31 cellular contexts compared by ENCODE assay signal in the genomic region with DNA sequence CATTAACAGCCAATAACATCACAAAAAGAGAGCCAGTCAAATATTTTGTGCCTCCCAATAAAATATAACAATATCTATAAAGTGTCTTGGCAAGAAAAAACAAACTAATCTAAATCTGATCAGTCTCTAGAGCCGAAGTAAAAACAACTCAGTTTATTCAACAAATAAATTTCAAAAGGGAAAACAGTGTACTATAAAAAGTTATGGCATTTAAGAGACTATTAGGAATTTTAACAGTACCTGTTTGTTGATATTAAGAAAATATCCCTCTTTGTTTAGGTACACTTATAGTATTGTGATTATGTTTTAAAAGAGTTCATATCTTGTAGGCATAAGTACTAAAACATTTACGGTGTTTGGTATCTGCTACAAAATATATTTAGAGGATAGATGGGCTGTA. TPM values are rescaled to one million over a fixed set of nuclear protein-coding genes. Genes with fewer than 3 reads are reported as not detected.
"Had no signal": no experiment of that assay in that cellular context is flagged by ENCODE, and none has a peak within 500 bp of the region (broad histone marks: within the 10 kb centered on the region; RNA-seq: fewer than 3 reads in every experiment).

No MANE protein-coding gene starts in this region.

- H3K4me1 ChIP-seq: esophagus muscularis mucosa, foreskin keratinocyte, gastrocnemius medialis, heart left ventricle had no signal

- DNase-seq: activated CD4-positive, alpha-beta T cell treated with anti-CD3 and anti-CD28 coated beads for 1 hour; activated CD4-positive, alpha-beta T cell treated with anti-CD3 and anti-CD28 coated beads for 48 hours; activated CD4-positive, alpha-beta T cell treated with anti-CD3 and anti-CD28 coated beads, Interleukin-2, amount 50 U/mL, for 1 hour; activated CD4-positive, alpha-beta T cell treated with anti-CD3 and anti-CD28 coated beads, Interleukin-2, amount 50 U/mL, for 48 hours; activated CD8-positive, alpha-beta memory T cell treated with anti-CD3 and anti-CD28 coated beads for 24 hours; activated CD8-positive, alpha-beta T cell treated with anti-CD3 and anti-CD28 coated beads for 36 hours; activated effector memory CD4-positive, alpha-beta T cell treated with Interleukin-2 at 50 U/mL for 16 hours; activated gamma-delta T cell treated with Interleukin-2 at 50 U/mL for 16 hours; activated naive CD4-positive, alpha-beta T cell treated with anti-CD3 and anti-CD28 coated beads, Interleukin-2, amount 50 U/mL, for 16 hours; activated naive CD4-positive, alpha-beta T cell treated with Interleukin-2 at 50 U/mL for 16 hours; activated T-cell treated with anti-CD3 and anti-CD28 coated beads, Interleukin-2, amount 50 U/mL, for 4 hours; amniotic stem cell; anterior cingulate cortex; brain microvascular endothelial cell; cortex of kidney; dermis blood vessel endothelial cell; effector CD4-positive, alpha-beta T cell; effector memory CD8-positive, alpha-beta T cell; erythroblast; foreskin keratinocyte; gastrocnemius medialis; glutamatergic neuron; heart left ventricle; T-helper 1 cell; T-helper 17 cell; T1000 had no signal

- H3K27me3 ChIP-seq: brain microvascular endothelial cell, esophagus muscularis mucosa, foreskin keratinocyte, gastrocnemius medialis, heart left ventricle had no signal

- H3K9me3 ChIP-seq: esophagus muscularis mucosa, gastrocnemius medialis, heart left ventricle had no signal

- FAIRE-seq: astrocyte, bronchial epithelial cell had no signal

- H3K27ac ChIP-seq: brain microvascular endothelial cell, esophagus muscularis mucosa, foreskin keratinocyte, gastrocnemius medialis, heart left ventricle had no signal

- H3K4me3 ChIP-seq: esophagus muscularis mucosa, gastrocnemius medialis, heart left ventricle had no signal

- H3K36me3 ChIP-seq: brain microvascular endothelial cell, esophagus muscularis mucosa, gastrocnemius medialis, heart left ventricle had no signal

RNA-seq across cellular contexts. Expression of gene C1orf53, which starts 36.6 kb away (rescaled TPM):
- total RNA-seq: T-helper 17 cell had no signal

RNA-seq across cellular contexts. Expression of gene LHX9, which starts 51.4 kb away (rescaled TPM):
- total RNA-seq: activated CD8-positive, alpha-beta T cell treated with anti-CD3 and anti-CD28 coated beads for 36 hours; activated T-cell treated with anti-CD3 and anti-CD28 coated beads, Interleukin-2, amount 50 U/mL, for 4 hours; activated T-helper 17 cell treated with anti-CD3 and anti-CD28 coated beads, Interleukin-2, amount 50 U/mL, for 72 hours; astrocyte; bronchial epithelial cell; dermis blood vessel endothelial cell; esophagus muscularis mucosa; foreskin keratinocyte; T-helper 17 cell; WTC11 had no signal
- polyA plus RNA-seq: foreskin keratinocyte had no signal
